In the genomic region with DNA sequence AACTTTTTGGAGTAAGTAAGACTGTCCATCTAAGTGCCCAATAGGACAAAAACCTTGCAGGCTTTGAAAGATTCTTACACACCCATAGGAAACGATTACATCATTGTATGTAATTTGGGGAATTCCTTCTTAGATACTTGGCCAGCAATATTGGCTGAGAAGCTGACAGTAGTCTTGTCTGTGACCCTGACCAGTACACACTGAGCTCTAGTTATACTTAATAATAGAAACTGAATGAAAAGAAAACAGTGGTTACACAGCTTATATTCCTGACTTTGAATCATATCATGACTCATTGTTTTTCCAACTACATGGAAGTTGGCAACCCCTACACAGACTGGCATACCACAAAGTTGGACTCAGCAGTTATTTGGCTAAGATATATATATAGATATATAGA, we compare ENCODE assay signal across 18 cellular contexts. TPM values are rescaled to one million over a fixed set of nuclear protein-coding genes. Genes with fewer than 3 reads are reported as not detected.
DNase-seq lines count a peak whose midpoint lies in the region; ATAC-seq, FAIRE-seq and TF ChIP-seq lines count a peak whose summit lies in the region.
"Had no signal": no experiment of that assay in that cellular context is flagged by ENCODE, and none has a peak within 500 bp of the region (broad histone marks: within the 10 kb centered on the region; RNA-seq: fewer than 3 reads in every experiment).

No MANE protein-coding gene starts in this region.

- H3K27ac ChIP-seq in endothelial cell of umbilical vein (ENCODE audit: insufficient read depth, low read depth, low read length), result peak overlapping the region; percentile 35
- no peak overlapping the region for H3K27ac ChIP-seq in CD8-positive, alpha-beta memory T cell (ENCODE audit: low read depth, low read length)
- H3K27ac ChIP-seq: parathyroid adenoma, tibial nerve had no signal

- FAIRE-seq in endothelial cell of umbilical vein (lab: Jason Lieb, UNC), result peak; percentile 87
- FAIRE-seq: D721Med, GM18507, HepG2 had no signal

- no peak overlapping the region for H3K27ac Mint-ChIP-seq in CD8-positive, alpha-beta memory T cell
- H3K27ac Mint-ChIP-seq: activated CD8-positive, alpha-beta T cell treated with anti-CD3 and anti-CD28 coated beads, Interleukin-2, amount 10 ng/mL, durations not matched to agents 7 days and 5 days; activated naive CD8-positive, alpha-beta T cell treated with anti-CD3 and anti-CD28 coated beads for 36 hours; T-helper 17 cell had no signal

- peaks cover 20 to 28% (median 23%) of the 10 kb centered on the region in 5 donors for H3K9me3 Mint-ChIP-seq in CD8-positive, alpha-beta memory T cell

- H3K36me3 ChIP-seq in endothelial cell of umbilical vein (ENCODE audit: control insufficient read depth in 2 of 2, extremely low read depth in 1 of 2, insufficient read depth in 2 of 2, low read length in 2 of 2), result no peaks in the 10 kb centered on the region
- H3K36me3 ChIP-seq in CD8-positive, alpha-beta memory T cell (ENCODE audit: insufficient read depth, low read length), result no peaks in the 10 kb centered on the region
- H3K36me3 ChIP-seq: tibial nerve had no signal

- H3K9ac ChIP-seq in endothelial cell of umbilical vein (replicated peaks; ENCODE audit: extremely low read depth, insufficient read depth, low read length), result no peak overlapping the region
- H3K9ac ChIP-seq: parathyroid adenoma had no signal

- no peaks in the 10 kb centered on the region for H3K9me1 ChIP-seq in endothelial cell of umbilical vein (replicated peaks; ENCODE audit: control insufficient read depth, extremely low read depth, insufficient read depth, low read length)

- H4K20me1 ChIP-seq in endothelial cell of umbilical vein (replicated peaks; ENCODE audit: control insufficient read depth, extremely low read depth, insufficient read depth, low read length), result no peaks in the 10 kb centered on the region

- TF ChIP-seq CTCF in endothelial cell of umbilical vein (IDR thresholded peaks at IDR 0.05; ENCODE audit: extremely low read depth in 1 of 2, insufficient read depth in 1 of 2, low read depth in 1 of 2, low read length in 2 of 2) (no peak), GM20000 (IDR thresholded peaks at IDR 0.05; ENCODE audit: extremely low read depth, missing control alignments) (no peak)

- no peak overlapping the region for H3K4me3 ChIP-seq in endothelial cell of umbilical vein (replicated peaks in 1 of 3; ENCODE audit: insufficient read depth in 1 of 3, low read depth in 1 of 3, low read length in 3 of 3)
- H3K4me3 ChIP-seq in CD8-positive, alpha-beta memory T cell (ENCODE audit: low read length), result no peak overlapping the region
- H3K4me3 ChIP-seq: tibial nerve had no signal

- H3K9me3 ChIP-seq in endothelial cell of umbilical vein (replicated peaks; ENCODE audit: control insufficient read depth, insufficient read depth, low read length), result no peaks in the 10 kb centered on the region
- peaks cover 4% of the 10 kb centered on the region for H3K9me3 ChIP-seq in CD8-positive, alpha-beta memory T cell (ENCODE audit: low read length)

- no peak for TF ChIP-seq POLR2A in endothelial cell of umbilical vein (IDR thresholded peaks at IDR 0.05; ENCODE audit: low read depth, low read length)

- H3K4me3 Mint-ChIP-seq in CD8-positive, alpha-beta memory T cell, result no peak overlapping the region
- H3K4me3 Mint-ChIP-seq: activated CD8-positive, alpha-beta T cell treated with anti-CD3 and anti-CD28 coated beads, Interleukin-2, amount 10 ng/mL, durations not matched to agents 7 days and 5 days; activated naive CD8-positive, alpha-beta T cell treated with anti-CD3 and anti-CD28 coated beads for 36 hours; T-helper 17 cell had no signal

- peak; percentile 78 for DNase-seq in COLO829 (ENCODE audit: low spot score)
- peak; percentile 83 for DNase-seq in NCI-H226
- peak; percentile 86 for DNase-seq in endothelial cell of umbilical vein (ENCODE audit: low read depth, low spot score)
- peak; percentile 73 for DNase-seq in non-pigmented ciliary epithelial cell (ENCODE audit: low read depth)
- DNase-seq in activated gamma-delta T cell treated with Interleukin-2 at 50 U/mL for 16 hours, result no peak
- no peak for DNase-seq in CD8-positive, alpha-beta memory T cell
- DNase-seq in GM20000 (ENCODE audit: low spot score), result no peak
- DNase-seq: activated CD8-positive, alpha-beta T cell treated with anti-CD3 and anti-CD28 coated beads, Interleukin-2, amount 10 ng/mL, durations not matched to agents 7 days and 5 days; activated naive CD8-positive, alpha-beta T cell treated with anti-CD3 and anti-CD28 coated beads for 36 hours; NCI-H2081 treated with DMSO at 0.1 percent for 48 hours; T-helper 17 cell had no signal

- H3K27me3 Mint-ChIP-seq in CD8-positive, alpha-beta memory T cell, result peaks cover 25 to 55% of the 10 kb centered on the region in 2 donors

- no peak overlapping the region for H3K4me2 ChIP-seq in endothelial cell of umbilical vein (ENCODE audit: insufficient read depth, low read length)

- H3K4me1 Mint-ChIP-seq in CD8-positive, alpha-beta memory T cell, result no peaks in the 10 kb centered on the region
- H3K4me1 Mint-ChIP-seq: activated naive CD8-positive, alpha-beta T cell treated with anti-CD3 and anti-CD28 coated beads for 36 hours; T-helper 17 cell had no signal

- peaks cover 0 to 18% (median 0%) of the 10 kb centered on the region in 3 donors for H3K36me3 Mint-ChIP-seq in CD8-positive, alpha-beta memory T cell

- peaks cover 14% of the 10 kb centered on the region for H3K4me1 ChIP-seq in endothelial cell of umbilical vein (ENCODE audit: control insufficient read depth, extremely low read depth, insufficient read depth, low read length)
- no peaks in the 10 kb centered on the region for H3K4me1 ChIP-seq in CD8-positive, alpha-beta memory T cell (ENCODE audit: insufficient read depth, low read length)
- H3K4me1 ChIP-seq: parathyroid adenoma, tibial nerve had no signal

- intact Hi-C loops in endothelial cell of umbilical vein (cut with micrococcal nuclease), result loop anchor here (2.0 kb wide), 1 partner anchor 16 kb away; no protein-coding TSS in a partner anchor

- no peak for ATAC-seq in HG03571 (IDR thresholded peaks at IDR 0.05; ENCODE audit: unreplicated experiment)
- ATAC-seq: activated CD8-positive, alpha-beta T cell treated with anti-CD3 and anti-CD28 coated beads, Interleukin-2, amount 10 ng/mL, durations not matched to agents 7 days and 5 days; HepG2; left lobe of liver; T-helper 17 cell had no signal

- H2AFZ ChIP-seq in endothelial cell of umbilical vein (ENCODE audit: low read depth, low read length), result no peak overlapping the region
- H2AFZ ChIP-seq: parathyroid adenoma had no signal

- no peaks in the 10 kb centered on the region for H3K79me2 ChIP-seq in endothelial cell of umbilical vein (ENCODE audit: control insufficient read depth, insufficient read depth, low read length)
- H3K79me2 ChIP-seq: parathyroid adenoma had no signal

- H3K27me3 ChIP-seq in endothelial cell of umbilical vein (ENCODE audit: control insufficient read depth in 2 of 2, insufficient read depth in 2 of 2, low read length in 2 of 2), result peaks cover 4 to 7% of the 10 kb centered on the region in 2 experiments
- no peaks in the 10 kb centered on the region for H3K27me3 ChIP-seq in CD8-positive, alpha-beta memory T cell (ENCODE audit: insufficient read depth, low read length, poor library complexity, severe bottlenecking)
- H3K27me3 ChIP-seq: tibial nerve had no signal

- dilution Hi-C loops in endothelial cell of umbilical vein (cut with MboI; ENCODE audit: extremely low pct_ligation_motif_present, low sequenced_read_pairs), result no loop called here

- CTCF ChIA-PET in endothelial cell of umbilical vein (lab: Charles Lee), result interaction anchor here (0.6 to 1.4 kb wide), 3 partner anchors 27 to 73 kb away, joined by 4 to 9 read pairs (median 6); no protein-coding TSS in a partner anchor
- CTCF ChIA-PET in CD8-positive, alpha-beta memory T cell (lab: Charles Lee), result no interaction called here

- POLR2A ChIA-PET in endothelial cell of umbilical vein (lab: Charles Lee), result no interaction called here
- POLR2A ChIA-PET in CD8-positive, alpha-beta memory T cell (lab: Charles Lee), result no interaction called here

- BruUV-seq in endothelial cell of umbilical vein (replicated peaks; lab: Mats Ljungman, UMichigan), result no TSS peak

TF ChIP-seq in endothelial cell of umbilical vein, 7 proteins besides CTCF, POLR2A, EP300 and RAD21:
- peak; percentile 57 for TF ChIP-seq FOS (IDR thresholded peaks at IDR 0.05; ENCODE audit: borderline replicate concordance, insufficient read depth, low read length)
- no peak for TF ChIP-seq EZH2 (IDR thresholded peaks at IDR 0.05; ENCODE audit: borderline replicate concordance, low read depth, low read length, severe bottlenecking)
- TF ChIP-seq MYC (IDR thresholded peaks at IDR 0.05; ENCODE audit: low read depth, low read length), result no peak
- peak; percentile 87 for TF ChIP-seq JUN (IDR thresholded peaks at IDR 0.05; ENCODE audit: borderline replicate concordance, insufficient read depth, insufficient read length, low read depth)

RNA-seq across cellular contexts. Expression of a gene that starts 7.1 kb away (rescaled TPM):
- 0.21 and 1.4 TPM in 2 replicates for total RNA-seq in endothelial cell of umbilical vein
- 0.24 and 0.29 TPM in 2 replicates for polyA plus RNA-seq in endothelial cell of umbilical vein
- 0.17 and 0.25 TPM in 2 replicates for polyA plus RNA-seq in endothelial cell of umbilical vein (2011; cell fraction: cytosol; rRNA removed)
- polyA plus RNA-seq in endothelial cell of umbilical vein (2011; cell fraction: nucleus; rRNA removed), result 0.41 and 0.95 TPM in 2 replicates
- not detected in 2 replicates for polyA plus RNA-seq in endothelial cell of umbilical vein (2012)
- polyA minus RNA-seq in endothelial cell of umbilical vein, result 0.87 TPM in 2 replicates
- polyA minus RNA-seq in endothelial cell of umbilical vein (2011; cell fraction: cytosol; rRNA and poly(A)+ RNA removed), result not detected
- 0.29 TPM in 1 of 2 replicates, not detected in the other for polyA minus RNA-seq in endothelial cell of umbilical vein (2011; cell fraction: nucleus; rRNA and poly(A)+ RNA removed)
- total RNA-seq in CD8-positive, alpha-beta memory T cell, result under 1 TPM; 0.53 TPM
- polyA plus RNA-seq in CD8-positive, alpha-beta memory T cell, result 0.20 TPM

Comparison
In these comparisons a context has a peak if more than half of its experiments do, and no peak if none do; other contexts are left out.
1. DNase-seq: peak in COLO829 (single experiment), NCI-H226 (single experiment), endothelial cell of umbilical vein (single experiment) and non-pigmented ciliary epithelial cell (single experiment); none in activated gamma-delta T cell treated with Interleukin-2 at 50 U/mL for 16 hours (single experiment), CD8-positive, alpha-beta memory T cell (0 of 5) and GM20000 (single experiment).